ENCODE assay signal across 1 cellular context in genomic region chr11:126318642-126319373, GRCh38.
A peak's percentile ranks its signal among the peaks of the same experiment; 100 is the strongest.
TF ChIP-seq lines count a peak whose summit lies in the region.

No MANE protein-coding gene starts in this region.

TF ChIP-seq in K562, 482 proteins besides CTCF, POLR2A, EP300 and RAD21:
- TF ChIP-seq POLR2B (IDR thresholded peaks at IDR 0.05; ENCODE audit: low read depth, partially characterized antibody) (no peak), MECOM (CRISPR knock-in tag; IDR thresholded peaks at IDR 0.05) (no peak), HOXB6 (CRISPR knock-in tag; IDR thresholded peaks at IDR 0.05; ENCODE audit: borderline replicate concordance) (no peak), PREB (CRISPR knock-in tag; IDR thresholded peaks at IDR 0.05) (no peak), CCAR2 (IDR thresholded peaks at IDR 0.05; ENCODE audit: low read depth, low read length) (no peak), GABPA (tag; conservative IDR thresholded peaks at IDR 0.05; ENCODE audit: low read depth) (no peak), GTF2B (IDR thresholded peaks at IDR 0.05; ENCODE audit: extremely low read depth, insufficient read length) (no peak), PPARD (CRISPR knock-in tag; IDR thresholded peaks at IDR 0.05) (no peak), ZBTB33 (CRISPR knock-in tag; IDR thresholded peaks at IDR 0.05) (peak; percentile 40; the same call in 1 of the 2 replicates), XRCC5 (IDR thresholded peaks at IDR 0.05; ENCODE audit: low read depth, low read length) (no peak), CAMTA2 (CRISPR knock-in tag; conservative IDR thresholded peaks at IDR 0.05) (no peak), WHSC1 (IDR thresholded peaks at IDR 0.05; ENCODE audit: low read length) (no peak), CUX1 (CRISPR knock-in tag; IDR thresholded peaks at IDR 0.05) (no peak), SIN3B (IDR thresholded peaks at IDR 0.05; ENCODE audit: low read depth) (no peak), ZNF77 (CRISPR knock-in tag; IDR thresholded peaks at IDR 0.05) (no peak), GTF2F1 (IDR thresholded peaks at IDR 0.05; ENCODE audit: low read depth, low read length) (no peak), JUND (IDR thresholded peaks at IDR 0.05; ENCODE audit: borderline replicate concordance, low read depth, low read length) (0 out of 2 replicates have a peak, but pooled peaks have one; percentile 5), JUND (tag; IDR thresholded peaks at IDR 0.05; ENCODE audit: borderline replicate concordance, low read depth, low read length) (peak; percentile 30; the same call in 1 of the 3 replicates), ZNF12 (CRISPR knock-in tag; IDR thresholded peaks at IDR 0.05) (no peak), ARID4B (CRISPR knock-in tag; IDR thresholded peaks at IDR 0.05) (no peak), ARID1B (IDR thresholded peaks at IDR 0.05) (no peak), ZNF274 (IDR thresholded peaks at IDR 0.05; ENCODE audit: borderline replicate concordance, low read depth, low read length) (no peak), PYGO2 (tag; IDR thresholded peaks at IDR 0.05) (no peak), MYNN (IDR thresholded peaks at IDR 0.05) (no peak), MYNN (CRISPR knock-in tag; IDR thresholded peaks at IDR 0.05) (no peak), HSF4 (CRISPR knock-in tag; IDR thresholded peaks at IDR 0.05; ENCODE audit: borderline replicate concordance) (no peak), MNT (conservative IDR thresholded peaks at IDR 0.05) (no peak), ZNF280A (IDR thresholded peaks at IDR 0.05; ENCODE audit: low read depth, partially characterized antibody) (no peak), PHF21A (IDR thresholded peaks at IDR 0.05; ENCODE audit: borderline replicate concordance, low read depth) (no peak), ATF3 (IDR thresholded peaks at IDR 0.05) (peak; percentile 32; the same call in 1 of the 2 replicates), ATF3 (CRISPR knock-in tag; conservative IDR thresholded peaks at IDR 0.05) (no peak), HNRNPK (IDR thresholded peaks at IDR 0.05; ENCODE audit: low read depth, low read length, poor library complexity, severe bottlenecking) (no peak), HES1 (IDR thresholded peaks at IDR 0.05; ENCODE audit: low read depth) (no peak), ATF7 (IDR thresholded peaks at IDR 0.05) (0 out of 2 replicates have a peak, but pooled peaks have one; percentile 26), MEF2D (tag; conservative IDR thresholded peaks at IDR 0.05; ENCODE audit: low read depth) (no peak)
